18 cellular contexts compared by ENCODE assay signal in genomic region chr2:210863283-210863682, GRCh38.
DNase-seq lines count a peak whose midpoint lies in the region; ATAC-seq and TF ChIP-seq lines count a peak whose summit lies in the region.
"Had no signal": no experiment of that assay in that cellular context is flagged by ENCODE, and none has a peak within 500 bp of the region (broad histone marks: within the 10 kb centered on the region; RNA-seq: fewer than 3 reads in every experiment).

No MANE protein-coding gene starts in this region.

- H3F3A ChIP-seq in SK-N-SH (replicated peaks; ENCODE audit: insufficient read depth) (no peaks in the 10 kb centered on the region), GM23338 (replicated peaks; ENCODE audit: low read depth) (no peaks in the 10 kb centered on the region)

- H3K9me3 ChIP-seq in SK-N-SH (no peaks in the 10 kb centered on the region), SK-N-MC (ENCODE audit: low read depth, low read length) (no peaks in the 10 kb centered on the region)
- H3K9me3 ChIP-seq: BLaER1 treated with 17β-estradiol and CSF1 and Interleukin-3, amounts not matched to agents 10 nM and 100 nM; Caco-2 had no signal

- no peaks in the 10 kb centered on the region for H3K27me3 Mint-ChIP-seq in GM23338 (ENCODE audit: insufficient read depth, low read depth, poor library complexity)
- H3K27me3 Mint-ChIP-seq in natural killer cell (ENCODE audit: low read depth in 2 of 2) = no peaks in the 10 kb centered on the region
- H3K27me3 Mint-ChIP-seq: B cell; CD4-positive, alpha-beta T cell had no signal

- H3K36me3 Mint-ChIP-seq in GM23338 (ENCODE audit: low read depth) = no peaks in the 10 kb centered on the region
- H3K36me3 Mint-ChIP-seq in natural killer cell = no peaks in the 10 kb centered on the region
- H3K36me3 Mint-ChIP-seq: CD8-positive, alpha-beta T cell had no signal

- H3K4me3 ChIP-seq in SK-N-SH (ENCODE audit: low read depth in 2 of 2, low read length in 1 of 2) (no peak overlapping the region), GM23338 (no peak overlapping the region), SK-N-MC (peak overlapping the region; percentile 70)
- H3K4me3 ChIP-seq: BLaER1 treated with 17β-estradiol and CSF1 and Interleukin-3, amounts not matched to agents 10 nM and 100 nM had no signal

- H3K27me3 ChIP-seq in SK-N-SH (ENCODE audit: insufficient read depth) = no peaks in the 10 kb centered on the region
- H3K27me3 ChIP-seq in GM23338 (ENCODE audit: insufficient read depth) = no peaks in the 10 kb centered on the region
- H3K27me3 ChIP-seq: BLaER1 treated with 17β-estradiol and CSF1 and Interleukin-3, amounts not matched to agents 10 nM and 100 nM had no signal

- H3K4me3 Mint-ChIP-seq in GM23338 (no peak overlapping the region), natural killer cell (no peak overlapping the region)
- H3K4me3 Mint-ChIP-seq: B cell; CD4-positive, alpha-beta T cell; CD8-positive, alpha-beta T cell had no signal

- CTCF ChIA-PET in SK-N-SH (lab: Yijun Ruan, JAX) = no interaction called here

- POLR2A ChIA-PET in SK-N-SH (lab: Yijun Ruan, JAX) = no interaction called here

- no peaks in the 10 kb centered on the region for H3K36me3 ChIP-seq in SK-N-SH (replicated peaks in 1 of 2; ENCODE audit: control insufficient read depth in 1 of 2, insufficient read depth in 2 of 2, low read length in 1 of 2)
- no peaks in the 10 kb centered on the region for H3K36me3 ChIP-seq in GM23338 (ENCODE audit: insufficient read depth)
- H3K36me3 ChIP-seq in SK-N-MC (ENCODE audit: insufficient read depth, low read length) = no peaks in the 10 kb centered on the region
- H3K36me3 ChIP-seq: BLaER1 treated with 17β-estradiol and CSF1 and Interleukin-3, amounts not matched to agents 10 nM and 100 nM had no signal

- no peak for TF ChIP-seq RAD21 in SK-N-SH (IDR thresholded peaks at IDR 0.05; ENCODE audit: low read length)

- DNase-seq in SK-N-SH = no peak
- DNase-seq in GM23338 (ENCODE audit: low spot score) = no peak
- peak; percentile 87 for DNase-seq in SK-N-MC (ENCODE audit: low read depth, low spot score)
- no peak for DNase-seq in natural killer cell
- no peak for DNase-seq in middle frontal gyrus (ENCODE audit: extremely low spot score, low spot score)
- DNase-seq: 8988T; AML-193; Caco-2; Calu3; CD4-positive, alpha-beta T cell; CD8-positive, alpha-beta T cell; DMS79 treated with DMSO at 0.1 percent for 48 hours; GF-D8 had no signal

- ATAC-seq in SK-N-SH treated with all-trans-retinoic acid at 6 μM for 48 hours = no peak
- no peak for ATAC-seq in GM23338
- ATAC-seq in HG03354 (IDR thresholded peaks at IDR 0.05; ENCODE audit: poor library complexity, severe bottlenecking, unreplicated experiment) = no peak
- no peak for ATAC-seq in natural killer cell
- ATAC-seq: CD8-positive, alpha-beta T cell had no signal

- H3K9me2 ChIP-seq in SK-N-SH (no peaks in the 10 kb centered on the region), GM23338 (ENCODE audit: insufficient read depth) (no peaks in the 10 kb centered on the region)

- H2AFZ ChIP-seq in SK-N-SH (ENCODE audit: low read depth) (no peak overlapping the region), GM23338 (no peak overlapping the region)

- H3K9me3 Mint-ChIP-seq in GM23338 (no peaks in the 10 kb centered on the region), natural killer cell (peaks cover 14 to 15% of the 10 kb centered on the region in 2 donors)
- H3K9me3 Mint-ChIP-seq: CD8-positive, alpha-beta T cell had no signal

- WGBS in SK-N-SH (ENCODE audit: low lambda C conversion rate) = 59% methylated on average over 1 of the region's 1 CpG

- H3K4me1 Mint-ChIP-seq in GM23338 (peaks cover 42% of the 10 kb centered on the region), natural killer cell (no peaks in the 10 kb centered on the region)
- H3K4me1 Mint-ChIP-seq: B cell had no signal

- H3K4me2 ChIP-seq in SK-N-SH (no peak overlapping the region), GM23338 (0 out of 2 replicates have a peak overlapping the region, but pooled peaks have one; percentile 33)
- H3K4me2 ChIP-seq: BLaER1 treated with 17β-estradiol and CSF1 and Interleukin-3, amounts not matched to agents 10 nM and 100 nM had no signal

- TF ChIP-seq EP300 in SK-N-SH (IDR thresholded peaks at IDR 0.05; ENCODE audit: borderline replicate concordance in 1 of 2, low read depth in 1 of 2, low read length in 1 of 2) = no peak; a peak in 1 of 4 replicates

- H3K79me2 ChIP-seq in SK-N-SH (ENCODE audit: insufficient read depth) (no peaks in the 10 kb centered on the region), GM23338 (replicated peaks; ENCODE audit: insufficient read depth) (no peaks in the 10 kb centered on the region)

- H3K9ac ChIP-seq in SK-N-SH (no peak overlapping the region), SK-N-MC (ENCODE audit: insufficient read length) (no peak overlapping the region)
- H3K9ac ChIP-seq: BLaER1 treated with 17β-estradiol and CSF1 and Interleukin-3, amounts not matched to agents 10 nM and 100 nM had no signal

- peaks cover 0 to 13% of the 10 kb centered on the region in 2 experiments; a peak in 2 of 4 replicates for H3K4me1 ChIP-seq in SK-N-SH (ENCODE audit: control insufficient read depth in 1 of 2, insufficient read depth in 2 of 2, low read depth in 1 of 2, low read length in 1 of 2)
- peaks cover 42% of the 10 kb centered on the region for H3K4me1 ChIP-seq in GM23338 (ENCODE audit: insufficient read depth)
- H3K4me1 ChIP-seq: BLaER1 treated with 17β-estradiol and CSF1 and Interleukin-3, amounts not matched to agents 10 nM and 100 nM; Caco-2 had no signal

- H3K27ac ChIP-seq in SK-N-SH (ENCODE audit: low read depth in 2 of 2, low read length in 1 of 2) (peak overlapping the region in 1 of 2 experiments; percentile 50; a peak in 1 of 4 replicates), GM23338 (ENCODE audit: low read depth) (no peak overlapping the region), SK-N-MC (peak overlapping the region; percentile 92)
- H3K27ac ChIP-seq: BLaER1 treated with 17β-estradiol and CSF1 and Interleukin-3, amounts not matched to agents 10 nM and 100 nM; C4-2B had no signal

- no peak overlapping the region for H3K27ac Mint-ChIP-seq in GM23338
- no peak overlapping the region for H3K27ac Mint-ChIP-seq in natural killer cell
- H3K27ac Mint-ChIP-seq: B cell; CD4-positive, alpha-beta T cell; CD8-positive, alpha-beta T cell had no signal

- intact Hi-C loops in natural killer cell (cut with micrococcal nuclease) = no loop called here

- H4K20me1 ChIP-seq in SK-N-SH (ENCODE audit: insufficient read depth) (no peaks in the 10 kb centered on the region), GM23338 (replicated peaks; ENCODE audit: insufficient read depth) (no peaks in the 10 kb centered on the region)
- H4K20me1 ChIP-seq: BLaER1 treated with 17β-estradiol and CSF1 and Interleukin-3, amounts not matched to agents 10 nM and 100 nM had no signal

- TF ChIP-seq CTCF in SK-N-SH (IDR thresholded peaks at IDR 0.05) (no peak), GM23338 (conservative IDR thresholded peaks at IDR 0.05; ENCODE audit: low read depth in 2 of 2) (no peak), natural killer cell (IDR thresholded peaks at IDR 0.05) (no peak)

TF ChIP-seq in SK-N-SH treated with all-trans-retinoic acid at 6 μM for 48 hours, 23 proteins besides CTCF, POLR2A, EP300 and RAD21 (continues in another document):
- no peak for TF ChIP-seq CSRNP3 (CRISPR knock-in tag; IDR thresholded peaks at IDR 0.05)
- no peak for TF ChIP-seq CSDC2 (CRISPR knock-in tag; IDR thresholded peaks at IDR 0.05)

TF ChIP-seq in SK-N-SH, 30 proteins besides CTCF, POLR2A, EP300 and RAD21 (continues in another document):
- TF ChIP-seq CHD2 (IDR thresholded peaks at IDR 0.05; ENCODE audit: low read length, partially characterized antibody) (no peak), PBX3 (IDR thresholded peaks at IDR 0.05) (no peak), NRF1 (IDR thresholded peaks at IDR 0.05; ENCODE audit: low read depth, low read length) (no peak), ELF1 (IDR thresholded peaks at IDR 0.05) (no peak), RCOR1 (IDR thresholded peaks at IDR 0.05; ENCODE audit: low read length) (no peak)

TF ChIP-seq in GM23338, 12 proteins besides CTCF, POLR2A, EP300 and RAD21 (continues in another document):
- TF ChIP-seq NANOG (IDR thresholded peaks at IDR 0.05; ENCODE audit: borderline replicate concordance) = no peak
- TF ChIP-seq REST (IDR thresholded peaks at IDR 0.05; ENCODE audit: unreplicated experiment) = no peak
- no peak for TF ChIP-seq ZNF114 (CRISPR knock-in tag; IDR thresholded peaks at IDR 0.05)
- no peak for TF ChIP-seq EZH2phosphoT487 (IDR thresholded peaks at IDR 0.05; ENCODE audit: unreplicated experiment)
- TF ChIP-seq EZH2 (IDR thresholded peaks at IDR 0.05; ENCODE audit: low read depth, unreplicated experiment) = no peak
